In genomic region chr2:3614743-3615142, GRCh38 we compare ENCODE assay signal across 10 cellular contexts. TPM values are rescaled to one million over a fixed set of nuclear protein-coding genes. Genes with fewer than 3 reads are reported as not detected.
"Had no signal": no experiment of that assay in that cellular context is flagged by ENCODE, and none has a peak within 500 bp of the region (broad histone marks: within the 10 kb centered on the region; RNA-seq: fewer than 3 reads in every experiment).

No MANE protein-coding gene starts in this region.

RNA-seq across cellular contexts. Expression of gene COLEC11, which starts 19.8 kb away (rescaled TPM):
- total RNA-seq: LHCN-M2, MCF 10A, SK-MEL-5 had no signal

RNA-seq across cellular contexts. Expression of gene ALLC, which starts 43.3 kb away (rescaled TPM):
- total RNA-seq: LHCN-M2, MCF 10A, NCI-H460, OCI-LY7, PC-9, Right ventricle myocardium inferior, RPMI7951, SJCRH30, SK-MEL-5, T-cell had no signal
